16 cellular contexts compared by ENCODE assay signal in the genomic region with DNA sequence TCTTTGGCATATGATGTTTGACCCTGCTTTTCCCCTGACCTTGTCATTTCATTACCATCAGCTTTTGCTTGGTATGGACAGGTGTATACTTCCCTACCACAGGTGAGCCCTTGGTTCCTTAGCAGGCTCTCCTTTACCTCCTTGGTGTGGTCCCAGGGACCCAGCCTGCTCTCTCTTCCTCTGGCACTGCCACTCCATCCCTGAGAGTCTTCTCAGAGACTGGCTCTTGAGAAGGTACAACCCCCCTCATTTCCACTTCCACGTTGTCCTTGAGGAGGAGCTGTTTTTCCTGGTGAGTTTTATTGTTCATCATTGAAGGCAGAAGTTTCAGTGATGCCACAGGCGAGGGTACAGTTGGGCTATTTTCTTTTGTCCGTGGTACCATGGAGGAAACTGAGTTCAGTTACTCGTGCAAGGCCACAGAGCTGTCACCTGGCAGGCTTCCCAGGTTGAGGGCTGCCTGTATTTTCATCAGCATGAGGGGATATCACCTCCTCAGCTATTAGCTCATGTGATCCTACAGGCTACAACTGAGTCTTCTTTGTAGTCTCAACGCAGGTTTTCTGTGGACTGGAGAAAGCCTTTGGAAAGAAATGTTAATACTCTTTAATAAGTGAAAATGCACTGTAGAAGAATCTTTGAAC. TPM values are rescaled to one million over a fixed set of nuclear protein-coding genes. Genes with fewer than 3 reads are reported as not detected.
DNase-seq lines count a peak whose midpoint lies in the region; ATAC-seq and TF ChIP-seq lines count a peak whose summit lies in the region.
"Had no signal": no experiment of that assay in that cellular context is flagged by ENCODE, and none has a peak within 500 bp of the region (broad histone marks: within the 10 kb centered on the region; RNA-seq: fewer than 3 reads in every experiment).

No MANE protein-coding gene starts in this region.

- no peak overlapping the region for H4K91ac ChIP-seq in mesenchymal stem cell (ENCODE audit: low read length)

- H3K4ac ChIP-seq in mesenchymal stem cell (ENCODE audit: low read depth in 1 of 2, low read length in 2 of 2), result no peak overlapping the region

- H2AFZ ChIP-seq in mesenchymal stem cell (ENCODE audit: low read depth, low read length), result no peak overlapping the region

- ATAC-seq in RWPE2 (ENCODE audit: low read depth), result no peak
- ATAC-seq: GM12878 had no signal

- H3K4me3 ChIP-seq in BLaER1 (no peak overlapping the region), RWPE2 (ENCODE audit: severe bottlenecking) (no peak overlapping the region), mesenchymal stem cell (ENCODE audit: insufficient read depth in 1 of 2, low read depth in 1 of 2, low read length in 2 of 2) (no peak overlapping the region)
- H3K4me3 ChIP-seq: GM12878, Peyer's patch had no signal

- H3K9me3 Mint-ChIP-seq in activated naive CD4-positive, alpha-beta T cell treated with anti-CD3 and anti-CD28 coated beads, Interleukin-2, amount 10 ng/mL, durations not matched to agents 7 days and 5 days, result no peaks in the 10 kb centered on the region

- no peak for TF ChIP-seq CTCF in RWPE2 (IDR thresholded peaks at IDR 0.05; ENCODE audit: poor library complexity, severe bottlenecking)

- H3K27ac Mint-ChIP-seq in activated naive CD4-positive, alpha-beta T cell treated with anti-CD3 and anti-CD28 coated beads, Interleukin-2, amount 10 ng/mL, durations not matched to agents 7 days and 5 days, result no peak overlapping the region

- peak overlapping the region; percentile 24 for H4K8ac ChIP-seq in mesenchymal stem cell (ENCODE audit: low read length)

- no peaks in the 10 kb centered on the region for H3K27me3 ChIP-seq in BLaER1
- H3K27me3 ChIP-seq in RWPE2 (ENCODE audit: insufficient read depth, poor library complexity, severe bottlenecking), result no peaks in the 10 kb centered on the region
- H3K27me3 ChIP-seq in mesenchymal stem cell (ENCODE audit: control insufficient read depth in 1 of 2, insufficient read depth in 1 of 2, low read length in 2 of 2), result no peaks in the 10 kb centered on the region
- H3K27me3 ChIP-seq: Peyer's patch had no signal

- H3K14ac ChIP-seq in mesenchymal stem cell (ENCODE audit: low read length in 2 of 2), result no peak overlapping the region

- no peak overlapping the region for H2BK5ac ChIP-seq in mesenchymal stem cell (ENCODE audit: low read depth, low read length, poor library complexity, severe bottlenecking)

- peak overlapping the region; percentile 22; the same call in 1 of the 2 replicates for H3K4me2 ChIP-seq in BLaER1
- no peak overlapping the region for H3K4me2 ChIP-seq in mesenchymal stem cell (ENCODE audit: low read length, poor library complexity, severe bottlenecking)

- H3K36me3 ChIP-seq in BLaER1 (peaks cover 100% of the 10 kb centered on the region), RWPE2 (ENCODE audit: low read depth) (peaks cover 4% of the 10 kb centered on the region), mesenchymal stem cell (ENCODE audit: control insufficient read depth in 1 of 2, insufficient read depth in 2 of 2, low read depth in 1 of 2, low read length in 2 of 2) (peaks cover 0 to 15% of the 10 kb centered on the region in 2 experiments)
- H3K36me3 ChIP-seq: Peyer's patch had no signal

- H3K4me3 Mint-ChIP-seq in activated naive CD4-positive, alpha-beta T cell treated with anti-CD3 and anti-CD28 coated beads, Interleukin-2, amount 10 ng/mL, durations not matched to agents 7 days and 5 days, result no peak overlapping the region

- H3K4me1 ChIP-seq in BLaER1 (peaks cover 86% of the 10 kb centered on the region), RWPE2 (ENCODE audit: insufficient read depth, poor library complexity, severe bottlenecking) (peaks cover 18% of the 10 kb centered on the region), mesenchymal stem cell (ENCODE audit: control insufficient read depth, insufficient read depth, low read depth, low read length) (peaks cover 6% of the 10 kb centered on the region)
- H3K4me1 ChIP-seq: Peyer's patch had no signal

- no peak overlapping the region for H2AK5ac ChIP-seq in mesenchymal stem cell (ENCODE audit: low read length, severe bottlenecking)

- 100% methylated on average over 3 of the region's 5 CpGs for WGBS in mesenchymal stem cell

- H4K20me1 ChIP-seq in BLaER1, result peaks cover 100% of the 10 kb centered on the region

- H3K18ac ChIP-seq in mesenchymal stem cell (ENCODE audit: low read depth in 1 of 2, low read length in 2 of 2), result no peak overlapping the region

- H3K79me1 ChIP-seq in mesenchymal stem cell (replicated peaks; ENCODE audit: low read length, poor library complexity, severe bottlenecking), result peaks cover 51% of the 10 kb centered on the region

- no peak overlapping the region for H2BK12ac ChIP-seq in mesenchymal stem cell (ENCODE audit: low read length in 2 of 2)

- DNase-seq in NCI-H1092 treated with DMSO at 0.1 percent for 48 hours (lab: John Stamatoyannopoulos, UW), result peak; percentile 37
- no peak for DNase-seq in NCI-H1092 (lab: John Stamatoyannopoulos, UW)
- DNase-seq in RWPE2 (ENCODE audit: low spot score), result no peak
- no peak for DNase-seq in mesenchymal stem cell
- DNase-seq in activated CD4-positive, alpha-beta T cell treated with anti-CD3 and anti-CD28 coated beads, Interleukin-2, amount 50 U/mL, for 48 hours, result no peak
- no peak for DNase-seq in LoVo (ENCODE audit: low spot score)
- DNase-seq in activated naive CD4-positive, alpha-beta T cell treated with anti-CD3 and anti-CD28 coated beads, Interleukin-2, amount 10 ng/mL, durations not matched to agents 7 days and 5 days, result no peak
- DNase-seq: 8988T, COR-L47, NCI-H446 treated with DMSO at 0.1 percent for 48 hours, NCI-H774, Peyer's patch, SHP77 treated with DMSO at 0.1 percent for 48 hours had no signal

- no peak overlapping the region for H3K23ac ChIP-seq in mesenchymal stem cell (ENCODE audit: low read length in 2 of 2)

- peaks cover 2% of the 10 kb centered on the region for H3K4me1 Mint-ChIP-seq in activated naive CD4-positive, alpha-beta T cell treated with anti-CD3 and anti-CD28 coated beads, Interleukin-2, amount 10 ng/mL, durations not matched to agents 7 days and 5 days

- H3K27ac ChIP-seq in BLaER1 (no peak overlapping the region; the same call in 1 of the 2 replicates), RWPE2 (ENCODE audit: poor library complexity, severe bottlenecking) (peak overlapping the region; percentile 33), mesenchymal stem cell (ENCODE audit: low read length, poor library complexity, severe bottlenecking) (no peak overlapping the region)
- H3K27ac ChIP-seq: C4-2B, Peyer's patch had no signal

- CTCF ChIA-PET in activated naive CD4-positive, alpha-beta T cell treated with anti-CD3 and anti-CD28 coated beads, Interleukin-2, amount 10 ng/mL, durations not matched to agents 7 days and 5 days (lab: Charles Lee), result interaction anchor here (1.5 kb wide), 1 partner anchor 13 kb away, joined by 3 read pairs; no protein-coding TSS in a partner anchor

- H3K27me3 Mint-ChIP-seq in activated naive CD4-positive, alpha-beta T cell treated with anti-CD3 and anti-CD28 coated beads, Interleukin-2, amount 10 ng/mL, durations not matched to agents 7 days and 5 days, result no peaks in the 10 kb centered on the region

- H3K9me3 ChIP-seq in BLaER1, result no peaks in the 10 kb centered on the region
- no peaks in the 10 kb centered on the region for H3K9me3 ChIP-seq in RWPE2 (ENCODE audit: severe bottlenecking)
- no peaks in the 10 kb centered on the region for H3K9me3 ChIP-seq in mesenchymal stem cell (ENCODE audit: control insufficient read depth, low read length)
- H3K9me3 ChIP-seq: Peyer's patch had no signal

- H3K36me3 Mint-ChIP-seq in activated naive CD4-positive, alpha-beta T cell treated with anti-CD3 and anti-CD28 coated beads, Interleukin-2, amount 10 ng/mL, durations not matched to agents 7 days and 5 days, result peaks cover 23% of the 10 kb centered on the region

- H2BK15ac ChIP-seq in mesenchymal stem cell (ENCODE audit: low read depth, poor library complexity, severe bottlenecking), result no peak overlapping the region

- H3K9ac ChIP-seq in BLaER1 (no peak overlapping the region), mesenchymal stem cell (ENCODE audit: low read length) (no peak overlapping the region)

- H2BK120ac ChIP-seq in mesenchymal stem cell (ENCODE audit: low read depth, low read length), result no peak overlapping the region

RNA-seq across cellular contexts. Expression of a gene that starts 52.3 kb away (rescaled TPM):
- 21.7 TPM for polyA plus RNA-seq in mesenchymal stem cell (2013, experiment 1 of 2)
- polyA plus RNA-seq in mesenchymal stem cell (2013, experiment 2 of 2), result 22.6 TPM
